In the genomic region with DNA sequence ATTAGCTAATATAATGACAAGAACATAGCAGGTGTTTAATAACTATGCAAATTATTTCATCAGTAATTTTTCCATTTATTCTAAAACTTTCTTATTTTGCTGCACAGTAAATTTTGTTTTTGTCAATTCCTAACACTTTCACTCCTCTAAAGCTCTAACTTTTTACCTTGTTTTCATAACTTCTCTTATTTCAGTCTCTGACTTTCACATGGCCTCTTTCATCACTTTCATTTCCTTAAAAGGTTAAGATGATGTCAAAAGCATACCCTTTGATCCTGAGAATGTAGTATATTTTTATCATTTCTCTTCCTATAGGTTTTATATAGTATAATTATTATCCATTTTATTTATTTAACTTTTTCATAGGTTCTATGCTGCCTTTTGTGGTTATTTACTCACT, we compare ENCODE assay signal across 18 cellular contexts.
DNase-seq lines count a peak whose midpoint lies in the region; ATAC-seq and FAIRE-seq lines count a peak whose summit lies in the region.
"Had no signal": no experiment of that assay in that cellular context is flagged by ENCODE, and none has a peak within 500 bp of the region (broad histone marks: within the 10 kb centered on the region; RNA-seq: fewer than 3 reads in every experiment).

No MANE protein-coding gene starts in this region.

- DNase-seq in SIG-M5 (lab: John Stamatoyannopoulos, UW) (peak; percentile 59), urothelium cell line (ENCODE audit: low spot score) (no peak), DMS79 (lab: John Stamatoyannopoulos, UW) (no peak)
- no peak for DNase-seq in activated CD4-positive, alpha-beta T cell treated with anti-CD3 and anti-CD28 coated beads for 48 hours
- DNase-seq: activated CD8-positive, alpha-beta memory T cell treated with anti-CD3 and anti-CD28 coated beads for 24 hours; activated naive CD8-positive, alpha-beta T cell treated with anti-CD3 and anti-CD28 coated beads, Interleukin-2, amount 10 ng/mL, durations not matched to agents 7 days and 5 days; DMS153; HCEC 1CT; KBM-7; mucosa of descending colon; NCI-H1105; NCI-H69; right cardiac atrium had no signal

- FAIRE-seq in urothelium cell line (lab: Jason Lieb, UNC) = no peak

- peak; percentile 87 for ATAC-seq in GM18499 (IDR thresholded peaks at IDR 0.05; ENCODE audit: insufficient read depth, unreplicated experiment)
- ATAC-seq in GM21576 (IDR thresholded peaks at IDR 0.05; ENCODE audit: unreplicated experiment) = peak; percentile 83
- peak; percentile 78 for ATAC-seq in HG03378 (IDR thresholded peaks at IDR 0.05; ENCODE audit: unreplicated experiment)
- no peak for ATAC-seq in HG03025 (IDR thresholded peaks at IDR 0.05; ENCODE audit: low FRiP score, unreplicated experiment)
- ATAC-seq: mucosa of descending colon, right cardiac atrium, WTC11 had no signal
